14 cellular contexts compared by ENCODE assay signal in genomic region chr10:3046210-3046779, GRCh38. TPM values are rescaled to one million over a fixed set of nuclear protein-coding genes. Genes with fewer than 3 reads are reported as not detected.
A peak's percentile ranks its signal among the peaks of the same experiment; 100 is the strongest.
DNase-seq lines count a peak whose midpoint lies in the region; ATAC-seq, FAIRE-seq and TF ChIP-seq lines count a peak whose summit lies in the region.
"Had no signal": no experiment of that assay in that cellular context is flagged by ENCODE, and none has a peak within 500 bp of the region (broad histone marks: within the 10 kb centered on the region; RNA-seq: fewer than 3 reads in every experiment).

No MANE protein-coding gene starts in this region.

- no peak overlapping the region for H3K4me3 Mint-ChIP-seq in stimulated activated memory B cell treated with anti-CD40 and anti-IgM and Interleukin-4, amounts not matched to agents 10 μg/mL and 1 μg/mL and 100 μg/mL, for 72 hours
- no peak overlapping the region for H3K4me3 Mint-ChIP-seq in activated T-cell treated with anti-CD3 and anti-CD28 coated beads, Interleukin-2, amount 50 U/mL, for 72 hours
- H3K4me3 Mint-ChIP-seq: activated CD8-positive, alpha-beta T cell treated with anti-CD3 and anti-CD28 coated beads for 36 hours; activated naive CD8-positive, alpha-beta T cell had no signal

- CTCF ChIA-PET in HEK293 (lab: Yijun Ruan, JAX) = interaction anchor here (0.6 to 5.7 kb wide), 3 partner anchors 8 to 185 kb away, joined by 4 to 70 read pairs (median 4); no protein-coding TSS in a partner anchor

- H3K4me1 ChIP-seq in HEK293 (ENCODE audit: control insufficient read depth, insufficient read depth, low read length) (no peaks in the 10 kb centered on the region), SJSA1 (replicated peaks) (peaks cover 57% of the 10 kb centered on the region)

- TF ChIP-seq CTCF in HEK293 (tag by site-specific recombination; IDR thresholded peaks at IDR 0.05) (no peak), D721Med (IDR thresholded peaks at IDR 0.05; ENCODE audit: insufficient read depth, missing control alignments) (no peak)

- H3K4me1 Mint-ChIP-seq in stimulated activated memory B cell treated with anti-CD40 and anti-IgM and Interleukin-4, amounts not matched to agents 10 μg/mL and 1 μg/mL and 100 μg/mL, for 72 hours = peaks cover 6% of the 10 kb centered on the region
- H3K4me1 Mint-ChIP-seq in activated T-cell treated with anti-CD3 and anti-CD28 coated beads, Interleukin-2, amount 50 U/mL, for 72 hours (ENCODE audit: low read depth) = peaks cover 9% of the 10 kb centered on the region

- no peak for ATAC-seq in stimulated activated memory B cell treated with anti-CD40 and anti-IgM and Interleukin-4, amounts not matched to agents 10 μg/mL and 1 μg/mL and 100 μg/mL, for 72 hours
- ATAC-seq in GM19455 (IDR thresholded peaks at IDR 0.05; ENCODE audit: unreplicated experiment) = no peak
- ATAC-seq in activated T-cell treated with anti-CD3 and anti-CD28 coated beads, Interleukin-2, amount 50 U/mL, for 72 hours (replicated peaks in 1 of 2) = no peak
- ATAC-seq: activated CD8-positive, alpha-beta T cell treated with anti-CD3 and anti-CD28 coated beads for 36 hours had no signal

- H3K27me3 Mint-ChIP-seq in stimulated activated memory B cell treated with anti-CD40 and anti-IgM and Interleukin-4, amounts not matched to agents 10 μg/mL and 1 μg/mL and 100 μg/mL, for 72 hours = peaks cover 44% of the 10 kb centered on the region
- H3K27me3 Mint-ChIP-seq in activated T-cell treated with anti-CD3 and anti-CD28 coated beads, Interleukin-2, amount 50 U/mL, for 72 hours (ENCODE audit: low read depth) = peaks cover 15% of the 10 kb centered on the region

- no peaks in the 10 kb centered on the region for H3K36me3 Mint-ChIP-seq in stimulated activated memory B cell treated with anti-CD40 and anti-IgM and Interleukin-4, amounts not matched to agents 10 μg/mL and 1 μg/mL and 100 μg/mL, for 72 hours
- H3K36me3 Mint-ChIP-seq in activated T-cell treated with anti-CD3 and anti-CD28 coated beads, Interleukin-2, amount 50 U/mL, for 72 hours (ENCODE audit: insufficient read depth in 2 of 2) = no peaks in the 10 kb centered on the region
- H3K36me3 Mint-ChIP-seq: activated naive CD8-positive, alpha-beta T cell had no signal

- FAIRE-seq in D721Med (lab: Jason Lieb, UNC) = no peak
- FAIRE-seq: small intestine had no signal

- H3K27me3 ChIP-seq in SJSA1 (replicated peaks) = no peaks in the 10 kb centered on the region
- no peaks in the 10 kb centered on the region for H3K27me3 ChIP-seq in layer of hippocampus (ENCODE audit: control insufficient read depth, insufficient read depth, low read length)

- DNase-seq in SJSA1 (ENCODE audit: low read depth in 1 of 2, low spot score in 2 of 2) (no peak), D721Med (ENCODE audit: insufficient read length, low spot score) (no peak)
- no peak for DNase-seq in effector CD4-positive, alpha-beta T cell
- no peak for DNase-seq in activated T-cell treated with anti-CD3 and anti-CD28 coated beads, Interleukin-2, amount 50 U/mL, for 72 hours
- DNase-seq: activated CD8-positive, alpha-beta T cell treated with anti-CD3 and anti-CD28 coated beads for 36 hours; DMS 273 treated with DMSO at 0.1 percent for 48 hours; effector memory CD4-positive, alpha-beta T cell; small intestine; T-helper 1 cell had no signal

- no peak overlapping the region for H3K4me3 ChIP-seq in HEK293 (ENCODE audit: low read depth, low read length)
- H3K4me3 ChIP-seq in SJSA1 = no peak overlapping the region

- H3K36me3 ChIP-seq in HEK293 (ENCODE audit: control insufficient read depth in 2 of 2, insufficient read depth in 1 of 2, low read length in 2 of 2) (no peaks in the 10 kb centered on the region), SJSA1 (no peaks in the 10 kb centered on the region)

- H3K27ac ChIP-seq in HEK293 (ENCODE audit: extremely low read depth, low read depth, low read length) (no peak overlapping the region), SJSA1 (peak overlapping the region; percentile 69), layer of hippocampus (ENCODE audit: low read depth, low read length) (peak overlapping the region; percentile 3)

- H3K9me3 ChIP-seq in HEK293 (ENCODE audit: control insufficient read depth, insufficient read depth, low read depth, low read length) = no peaks in the 10 kb centered on the region
- no peaks in the 10 kb centered on the region for H3K9me3 ChIP-seq in SJSA1 (replicated peaks)

- POLR2A ChIA-PET in HEK293 (lab: Yijun Ruan, JAX) = no interaction called here

- H3K9me3 Mint-ChIP-seq in stimulated activated memory B cell treated with anti-CD40 and anti-IgM and Interleukin-4, amounts not matched to agents 10 μg/mL and 1 μg/mL and 100 μg/mL, for 72 hours = no peaks in the 10 kb centered on the region
- no peaks in the 10 kb centered on the region for H3K9me3 Mint-ChIP-seq in activated T-cell treated with anti-CD3 and anti-CD28 coated beads, Interleukin-2, amount 50 U/mL, for 72 hours
- H3K9me3 Mint-ChIP-seq: activated CD8-positive, alpha-beta T cell treated with anti-CD3 and anti-CD28 coated beads for 36 hours had no signal

- H3K27ac Mint-ChIP-seq in stimulated activated memory B cell treated with anti-CD40 and anti-IgM and Interleukin-4, amounts not matched to agents 10 μg/mL and 1 μg/mL and 100 μg/mL, for 72 hours = peak overlapping the region; percentile 49
- H3K27ac Mint-ChIP-seq in activated T-cell treated with anti-CD3 and anti-CD28 coated beads, Interleukin-2, amount 50 U/mL, for 72 hours = no peak overlapping the region
- H3K27ac Mint-ChIP-seq: activated CD8-positive, alpha-beta T cell treated with anti-CD3 and anti-CD28 coated beads for 36 hours; activated naive CD8-positive, alpha-beta T cell had no signal

TF ChIP-seq in HEK293, 187 proteins besides CTCF, POLR2A, EP300 and RAD21:
- peak; percentile 74 for TF ChIP-seq SCRT2 (tag by site-specific recombination; IDR thresholded peaks at IDR 0.05)
- no peak for TF ChIP-seq OVOL3 (tag by site-specific recombination; IDR thresholded peaks at IDR 0.05)
- peak; percentile 69; the same call in 1 of the 2 replicates for TF ChIP-seq SCRT1 (tag by site-specific recombination; IDR thresholded peaks at IDR 0.05; ENCODE audit: borderline replicate concordance)
- TF ChIP-seq ZEB2 (tag by site-specific recombination; IDR thresholded peaks at IDR 0.05) = peak; percentile 91

RNA-seq across cellular contexts. Expression of gene PFKP, which starts 21.1 kb away (rescaled TPM):
- total RNA-seq in SJSA1 (2014; rRNA removed; shearing (Covaris generic)) = 515 and 604 TPM in 2 replicates
- total RNA-seq in activated T-cell treated with anti-CD3 and anti-CD28 coated beads, Interleukin-2, amount 50 U/mL, for 72 hours = 100 to 1,000 TPM in 1 of 2 donors, 10 to 100 TPM in 1; 85.2 to 105 TPM
